16 cellular contexts compared by ENCODE assay signal in the genomic region with DNA sequence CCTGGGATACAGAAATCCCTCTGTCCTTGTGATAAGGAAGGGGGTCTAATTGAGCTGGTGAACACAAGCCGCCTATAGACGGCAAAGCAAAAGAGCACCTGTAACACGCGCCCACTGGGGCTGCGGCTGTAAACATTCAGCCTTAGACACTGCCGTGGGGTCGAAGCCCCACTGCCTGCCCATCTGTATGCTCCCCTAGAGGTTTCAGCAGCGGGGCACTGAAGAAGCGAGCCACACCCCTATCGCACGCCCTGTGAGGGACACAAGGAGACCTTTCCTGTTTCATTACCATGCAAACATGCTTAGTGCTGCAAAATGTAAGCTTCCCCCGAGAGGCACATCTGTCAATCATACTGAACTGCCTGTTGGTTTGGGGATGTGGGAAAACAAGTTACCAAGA.
DNase-seq lines count a peak whose midpoint lies in the region; ATAC-seq and TF ChIP-seq lines count a peak whose summit lies in the region.
"Had no signal": no experiment of that assay in that cellular context is flagged by ENCODE, and none has a peak within 500 bp of the region (broad histone marks: within the 10 kb centered on the region; RNA-seq: fewer than 3 reads in every experiment).

No MANE protein-coding gene starts in this region.

- CTCF ChIA-PET in Caco-2 (lab: Charles Lee) = no interaction called here

- POLR2A ChIA-PET in Caco-2 (lab: Charles Lee) = no interaction called here

- H3K4me3 ChIP-seq in Caco-2 (ENCODE audit: low read depth, low read length) = no peak overlapping the region
- H3K4me3 ChIP-seq in gastrocnemius medialis = no peak overlapping the region
- no peak overlapping the region for H3K4me3 ChIP-seq in coronary artery
- H3K4me3 ChIP-seq: hepatocyte, pancreas, suprapubic skin had no signal

- BruUV-seq in Caco-2 (replicated peaks; lab: Mats Ljungman, UMichigan) = no TSS peak

- no peaks in the 10 kb centered on the region for H3K9me3 ChIP-seq in Caco-2
- no peaks in the 10 kb centered on the region for H3K9me3 ChIP-seq in gastrocnemius medialis
- H3K9me3 ChIP-seq: pancreas, suprapubic skin had no signal

- peaks cover 24% of the 10 kb centered on the region for H3K27me3 Mint-ChIP-seq in activated T-cell treated with anti-CD3 and anti-CD28 coated beads, Interleukin-2, amount 50 U/mL, for 24 hours
- H3K27me3 Mint-ChIP-seq in activated T-cell treated with anti-CD3 and anti-CD28 coated beads, Interleukin-2, amount 50 U/mL, for 4 hours (ENCODE audit: low read depth) = peaks cover 2% of the 10 kb centered on the region
- H3K27me3 Mint-ChIP-seq in Caco-2 (ENCODE audit: insufficient read depth, unreplicated experiment) = no peaks in the 10 kb centered on the region
- peaks cover 36% of the 10 kb centered on the region for H3K27me3 Mint-ChIP-seq in activated T-helper 2 cell treated with anti-CD3 and anti-CD28 coated beads, Interferon-gamma antibody, Interleukin-2, Interleukin-4, amounts not matched to agents 10 μg/mL and 5 μg/mL and 100 μg/mL, durations not matched to agents 14 hours and 24 hours and 36 hours (ENCODE audit: low read depth)

- H3K4me3 Mint-ChIP-seq in activated T-cell treated with anti-CD3 and anti-CD28 coated beads, Interleukin-2, amount 50 U/mL, for 24 hours = peak overlapping the region; percentile 22
- no peak overlapping the region for H3K4me3 Mint-ChIP-seq in activated T-cell treated with anti-CD3 and anti-CD28 coated beads, Interleukin-2, amount 50 U/mL, for 4 hours
- no peak overlapping the region for H3K4me3 Mint-ChIP-seq in Caco-2 (ENCODE audit: unreplicated experiment)
- no peak overlapping the region for H3K4me3 Mint-ChIP-seq in activated T-helper 2 cell treated with anti-CD3 and anti-CD28 coated beads, Interferon-gamma antibody, Interleukin-2, Interleukin-4, amounts not matched to agents 10 μg/mL and 5 μg/mL and 100 μg/mL, durations not matched to agents 14 hours and 24 hours and 36 hours (ENCODE audit: low read depth)
- H3K4me3 Mint-ChIP-seq: dendritic cell treated with granulocyte-macrophage colony-stimulating factor and Interleukin-4, amounts not matched to agents 40 ng/mL and 50 ng/mL, for 4 days had no signal

- peaks cover 1% of the 10 kb centered on the region for H3K36me3 Mint-ChIP-seq in activated T-cell treated with anti-CD3 and anti-CD28 coated beads, Interleukin-2, amount 50 U/mL, for 24 hours (ENCODE audit: low read depth)
- no peaks in the 10 kb centered on the region for H3K36me3 Mint-ChIP-seq in activated T-cell treated with anti-CD3 and anti-CD28 coated beads, Interleukin-2, amount 50 U/mL, for 4 hours (ENCODE audit: insufficient read depth)
- H3K36me3 Mint-ChIP-seq in Caco-2 (ENCODE audit: insufficient read depth, unreplicated experiment) = peaks cover 93% of the 10 kb centered on the region
- H3K36me3 Mint-ChIP-seq in activated T-helper 2 cell treated with anti-CD3 and anti-CD28 coated beads, Interferon-gamma antibody, Interleukin-2, Interleukin-4, amounts not matched to agents 10 μg/mL and 5 μg/mL and 100 μg/mL, durations not matched to agents 14 hours and 24 hours and 36 hours (ENCODE audit: low read depth) = peaks cover 33% of the 10 kb centered on the region

- H3K27me3 ChIP-seq in Caco-2 (replicated peaks; ENCODE audit: control insufficient read depth, insufficient read depth, low read length) (no peaks in the 10 kb centered on the region), gastrocnemius medialis (no peaks in the 10 kb centered on the region)
- H3K27me3 ChIP-seq: hepatocyte, pancreas, suprapubic skin had no signal

- peaks cover 13% of the 10 kb centered on the region for H3K9me3 Mint-ChIP-seq in activated T-cell treated with anti-CD3 and anti-CD28 coated beads, Interleukin-2, amount 50 U/mL, for 24 hours
- peaks cover 3% of the 10 kb centered on the region for H3K9me3 Mint-ChIP-seq in activated T-cell treated with anti-CD3 and anti-CD28 coated beads, Interleukin-2, amount 50 U/mL, for 4 hours
- H3K9me3 Mint-ChIP-seq in Caco-2 (ENCODE audit: unreplicated experiment) = no peaks in the 10 kb centered on the region
- peaks cover 17% of the 10 kb centered on the region for H3K9me3 Mint-ChIP-seq in activated T-helper 2 cell treated with anti-CD3 and anti-CD28 coated beads, Interferon-gamma antibody, Interleukin-2, Interleukin-4, amounts not matched to agents 10 μg/mL and 5 μg/mL and 100 μg/mL, durations not matched to agents 14 hours and 24 hours and 36 hours

- in situ Hi-C loops in gastrocnemius medialis (cut with MboI; ENCODE audit: low sequenced_read_pairs in 4 of 4) = no loop called here

- H3K27ac ChIP-seq in gastrocnemius medialis = peak overlapping the region in 3 of 4 donors; percentile 59 to 80 (median 72)
- no peak overlapping the region for H3K27ac ChIP-seq in coronary artery
- H3K27ac ChIP-seq: HL-60, pancreas, suprapubic skin, VCaP had no signal

- ATAC-seq in activated T-cell treated with anti-CD3 and anti-CD28 coated beads, Interleukin-2, amount 50 U/mL, for 4 hours = no peak
- no peak for ATAC-seq in gastrocnemius medialis
- ATAC-seq in GM19328 (IDR thresholded peaks at IDR 0.05; ENCODE audit: unreplicated experiment) = no peak
- ATAC-seq: pancreas had no signal

- peaks cover 68% of the 10 kb centered on the region for H3K4me1 Mint-ChIP-seq in activated T-cell treated with anti-CD3 and anti-CD28 coated beads, Interleukin-2, amount 50 U/mL, for 24 hours (ENCODE audit: low read depth)
- H3K4me1 Mint-ChIP-seq in activated T-cell treated with anti-CD3 and anti-CD28 coated beads, Interleukin-2, amount 50 U/mL, for 4 hours (ENCODE audit: low read depth) = peaks cover 56% of the 10 kb centered on the region
- H3K4me1 Mint-ChIP-seq in Caco-2 (ENCODE audit: low read depth, unreplicated experiment) = peaks cover 20% of the 10 kb centered on the region
- H3K4me1 Mint-ChIP-seq in activated T-helper 2 cell treated with anti-CD3 and anti-CD28 coated beads, Interferon-gamma antibody, Interleukin-2, Interleukin-4, amounts not matched to agents 10 μg/mL and 5 μg/mL and 100 μg/mL, durations not matched to agents 14 hours and 24 hours and 36 hours (ENCODE audit: low read depth) = peaks cover 61% of the 10 kb centered on the region

- peak overlapping the region; percentile 90 for H3K27ac Mint-ChIP-seq in activated T-cell treated with anti-CD3 and anti-CD28 coated beads, Interleukin-2, amount 50 U/mL, for 24 hours
- H3K27ac Mint-ChIP-seq in Caco-2 (ENCODE audit: unreplicated experiment) = peak overlapping the region; percentile 49
- H3K27ac Mint-ChIP-seq in activated T-helper 2 cell treated with anti-CD3 and anti-CD28 coated beads, Interferon-gamma antibody, Interleukin-2, Interleukin-4, amounts not matched to agents 10 μg/mL and 5 μg/mL and 100 μg/mL, durations not matched to agents 14 hours and 24 hours and 36 hours = peak overlapping the region; percentile 81
- H3K27ac Mint-ChIP-seq: dendritic cell treated with granulocyte-macrophage colony-stimulating factor and Interleukin-4, amounts not matched to agents 40 ng/mL and 50 ng/mL, for 4 days had no signal

- no peak for TF ChIP-seq POLR2A in gastrocnemius medialis (IDR thresholded peaks at IDR 0.05)

- intact Hi-C loops in Caco-2 (cut with micrococcal nuclease; ENCODE audit: unreplicated experiment) (no loop called here), gastrocnemius medialis (cut with DNase I; ENCODE audit: low total_unique reads) (no loop called here)
- intact Hi-C loops in activated T-helper 2 cell treated with anti-CD3 and anti-CD28 coated beads, Interferon-gamma antibody, Interleukin-2, Interleukin-4, amounts not matched to agents 10 μg/mL and 5 μg/mL and 100 μg/mL, durations not matched to agents 14 hours and 24 hours and 36 hours (cut with micrococcal nuclease) = loop anchor here (1.0 to 10.0 kb wide), 7 partner anchors 19 to 1098 kb away; no protein-coding TSS in a partner anchor

- no peaks in the 10 kb centered on the region; the same call in 1 of the 2 replicates for H3K4me1 ChIP-seq in Caco-2
- H3K4me1 ChIP-seq in gastrocnemius medialis = peaks cover 0 to 11% of the 10 kb centered on the region in 2 donors

- TF ChIP-seq CTCF in Caco-2 (IDR thresholded peaks at IDR 0.05; ENCODE audit: insufficient read depth in 1 of 2, low read depth in 1 of 2, low read length in 1 of 2, severe bottlenecking in 1 of 2, unreplicated experiment in 1 of 2) (no peak), gastrocnemius medialis (IDR thresholded peaks at IDR 0.05 in 4 of 5, conservative IDR thresholded peaks at IDR 0.05 in 1 of 5) (no peak), coronary artery (IDR thresholded peaks at IDR 0.05) (no peak)

- H3K36me3 ChIP-seq in Caco-2 (ENCODE audit: control insufficient read depth, insufficient read depth, low read length) = no peaks in the 10 kb centered on the region
- H3K36me3 ChIP-seq in gastrocnemius medialis = peaks cover 0 to 13% of the 10 kb centered on the region in 2 donors

- peak; percentile 48 for DNase-seq in activated T-cell treated with anti-CD3 and anti-CD28 coated beads, Interleukin-2, amount 50 U/mL, for 24 hours
- no peak for DNase-seq in activated T-cell treated with anti-CD3 and anti-CD28 coated beads, Interleukin-2, amount 50 U/mL, for 4 hours
- DNase-seq in Caco-2 (no peak), gastrocnemius medialis (no peak), coronary artery (ENCODE audit: low spot score) (no peak), COR-L47 (lab: John Stamatoyannopoulos, UW) (no peak)
- no peak for DNase-seq in activated T-helper 2 cell treated with anti-CD3 and anti-CD28 coated beads, Interferon-gamma antibody, Interleukin-2, Interleukin-4, amounts not matched to agents 10 μg/mL and 5 μg/mL and 100 μg/mL, durations not matched to agents 14 hours and 24 hours and 36 hours (ENCODE audit: low spot score)
- DNase-seq: NCI-H187 treated with DMSO at 0.1 percent for 48 hours, NCI-H510A, pancreas had no signal

Comparison
In these comparisons a context has a peak if more than half of its experiments do, and no peak if none do; other contexts are left out.
1. H3K27ac ChIP-seq: peak in gastrocnemius medialis (3 of 4); none in coronary artery (0 of 2).
2. Peak in every context shown above with its lines, with median percentiles within 50 percentile points of each other: H3K27ac Mint-ChIP-seq.